Comparison of ENCODE assay signal across 14 cellular contexts in genomic region chr9:115000217-115000639, GRCh38.
DNase-seq lines count a peak whose midpoint lies in the region; ATAC-seq lines count a peak whose summit lies in the region.
"Had no signal": no experiment of that assay in that cellular context is flagged by ENCODE, and none has a peak within 500 bp of the region (broad histone marks: within the 10 kb centered on the region; RNA-seq: fewer than 3 reads in every experiment).

No MANE protein-coding gene starts in this region.

- H3K9me3 Mint-ChIP-seq in stimulated activated naive CD8-positive, alpha-beta T cell treated with anti-CD3 and anti-CD28 coated beads, Interleukin-15, amount 100 ng/mL, for 72 hours = no peaks in the 10 kb centered on the region

- peak in 2 of 3 donors; percentile 32 to 40 for DNase-seq in stimulated activated CD4-positive, alpha-beta T cell treated with anti-CD3 and anti-CD28 coated beads, Interleukin-12 subunit alpha, Interleukin-12 subunit beta, amount 100 ng/mL, for 48 hours (ENCODE audit: low read depth in 2 of 3, low spot score in 1 of 3)
- DNase-seq in stimulated activated CD4-positive, alpha-beta T cell treated with anti-CD3 and anti-CD28 coated beads, Interleukin-12 subunit alpha, Interleukin-12 subunit beta, amount 100 ng/mL, for 4 hours = no peak
- DNase-seq in NCI-H524 treated with DMSO at 0.1 percent for 48 hours (lab: John Stamatoyannopoulos, UW) = peak; percentile 77
- peak in 1 of 2 donors; percentile 55 for DNase-seq in stimulated activated naive CD8-positive, alpha-beta T cell treated with anti-CD3 and anti-CD28 coated beads, Interleukin-15, amount 100 ng/mL, for 72 hours
- no peak for DNase-seq in NCI-H526 treated with DMSO at 0.1 percent for 48 hours (lab: John Stamatoyannopoulos, UW)
- DNase-seq in DMS79 treated with DMSO at 0.1 percent for 48 hours (lab: John Stamatoyannopoulos, UW) = no peak
- DNase-seq: activated naive CD8-positive, alpha-beta T cell treated with anti-CD3 and anti-CD28 coated beads, Interleukin-2, amount 10 ng/mL, durations not matched to agents 7 days and 5 days; cerebellar nuclear complex; GF-D8; mesenchymal stem cell; NCI-H1436 treated with DMSO at 0.1 percent for 48 hours; NCI-H774 had no signal

- H3K4me1 Mint-ChIP-seq in stimulated activated naive CD8-positive, alpha-beta T cell treated with anti-CD3 and anti-CD28 coated beads, Interleukin-15, amount 100 ng/mL, for 72 hours = peaks cover 58% of the 10 kb centered on the region

- ATAC-seq in esophagus mucosa = peak; percentile 65
- ATAC-seq in stimulated activated naive CD8-positive, alpha-beta T cell treated with anti-CD3 and anti-CD28 coated beads, Interleukin-15, amount 100 ng/mL, for 72 hours = peak; percentile 80
- ATAC-seq in GM19395 (IDR thresholded peaks at IDR 0.05; ENCODE audit: unreplicated experiment) = no peak

- H3K27me3 Mint-ChIP-seq in stimulated activated naive CD8-positive, alpha-beta T cell treated with anti-CD3 and anti-CD28 coated beads, Interleukin-15, amount 100 ng/mL, for 72 hours = no peaks in the 10 kb centered on the region

- peak overlapping the region in 1 of 2 donors; percentile 90 for H3K27ac Mint-ChIP-seq in stimulated activated naive CD8-positive, alpha-beta T cell treated with anti-CD3 and anti-CD28 coated beads, Interleukin-15, amount 100 ng/mL, for 72 hours
- H3K27ac Mint-ChIP-seq: activated naive CD8-positive, alpha-beta T cell treated with anti-CD3 and anti-CD28 coated beads, Interleukin-2, amount 10 ng/mL, durations not matched to agents 7 days and 5 days had no signal

- peak overlapping the region; percentile 46 to 77 for H3K4me3 Mint-ChIP-seq in stimulated activated naive CD8-positive, alpha-beta T cell treated with anti-CD3 and anti-CD28 coated beads, Interleukin-15, amount 100 ng/mL, for 72 hours
- H3K4me3 Mint-ChIP-seq: activated naive CD8-positive, alpha-beta T cell treated with anti-CD3 and anti-CD28 coated beads, Interleukin-2, amount 10 ng/mL, durations not matched to agents 7 days and 5 days had no signal

Comparison
In these comparisons a context has a peak if more than half of its experiments do, and no peak if none do; other contexts are left out.
1. DNase-seq: peak in stimulated activated CD4-positive, alpha-beta T cell treated with anti-CD3 and anti-CD28 coated beads, Interleukin-12 subunit alpha, Interleukin-12 subunit beta, amount 100 ng/mL, for 48 hours (2 of 3) and NCI-H524 treated with DMSO at 0.1 percent for 48 hours (single experiment); none in stimulated activated CD4-positive, alpha-beta T cell treated with anti-CD3 and anti-CD28 coated beads, Interleukin-12 subunit alpha, Interleukin-12 subunit beta, amount 100 ng/mL, for 4 hours (single experiment), NCI-H526 treated with DMSO at 0.1 percent for 48 hours (single experiment) and DMS79 treated with DMSO at 0.1 percent for 48 hours (single experiment).